ENCODE assay signal across 10 cellular contexts in genomic region chr5:142280066-142281011, GRCh38. TPM values are rescaled to one million over a fixed set of nuclear protein-coding genes. Genes with fewer than 3 reads are reported as not detected.
DNase-seq lines count a peak whose midpoint lies in the region; ATAC-seq and TF ChIP-seq lines count a peak whose summit lies in the region.
"Had no signal": no experiment of that assay in that cellular context is flagged by ENCODE, and none has a peak within 500 bp of the region (broad histone marks: within the 10 kb centered on the region; RNA-seq: fewer than 3 reads in every experiment).

No MANE protein-coding gene starts in this region.

- CTCF ChIA-PET in HEK293 (lab: Yijun Ruan, JAX): no interaction called here
- CTCF ChIA-PET in activated CD8-positive, alpha-beta T cell treated with anti-CD3 and anti-CD28 coated beads, Interleukin-2, amount 10 ng/mL, durations not matched to agents 7 days and 5 days (lab: Charles Lee): no interaction called here

- DNase-seq in caudate nucleus (lab: John Stamatoyannopoulos, UW) (no peak), iPS-NIHi7 (ENCODE audit: extremely low spot score) (peak; percentile 86), gastrocnemius medialis (peak in 1 of 2 donors; percentile 27), hypothalamus (lab: John Stamatoyannopoulos, UW) (no peak)
- DNase-seq in T-helper 2 cell treated with Interferon-gamma antibody and Interleukin-4, amounts not matched to agents 5 μg/mL and 100 μg/mL, for 36 hours (ENCODE audit: low spot score): no peak
- DNase-seq in activated CD8-positive, alpha-beta T cell treated with anti-CD3 and anti-CD28 coated beads, Interleukin-2, amount 10 ng/mL, durations not matched to agents 7 days and 5 days: no peak
- DNase-seq: activated CD8-positive, alpha-beta T cell treated with anti-CD3 and anti-CD28 coated beads for 36 hours had no signal

- POLR2A ChIA-PET in HEK293 (lab: Yijun Ruan, JAX): interaction anchor here (1.9 to 2.8 kb wide), 2 partner anchors 10 to 44 kb away, joined by 5 to 9 read pairs; partner anchors contain the start of gene SPRY4
- POLR2A ChIA-PET in activated CD8-positive, alpha-beta T cell treated with anti-CD3 and anti-CD28 coated beads, Interleukin-2, amount 10 ng/mL, durations not matched to agents 7 days and 5 days (lab: Charles Lee): no interaction called here

- no peaks in the 10 kb centered on the region for H3K27me3 ChIP-seq in gastrocnemius medialis
- H3K27me3 ChIP-seq: pancreas had no signal

- no peak for TF ChIP-seq CTCF in HEK293 (tag by site-specific recombination; IDR thresholded peaks at IDR 0.05)
- TF ChIP-seq CTCF in gastrocnemius medialis (IDR thresholded peaks at IDR 0.05 in 4 of 5, conservative IDR thresholded peaks at IDR 0.05 in 1 of 5): no peak

- H3K9me3 ChIP-seq in HEK293 (ENCODE audit: control insufficient read depth, insufficient read depth, low read depth, low read length): no peaks in the 10 kb centered on the region
- no peaks in the 10 kb centered on the region for H3K9me3 ChIP-seq in gastrocnemius medialis
- H3K9me3 ChIP-seq: pancreas had no signal

- intact Hi-C loops in gastrocnemius medialis (cut with DNase I; ENCODE audit: low total_unique reads): no loop called here

- H3K36me3 ChIP-seq in HEK293 (ENCODE audit: control insufficient read depth in 2 of 2, insufficient read depth in 1 of 2, low read length in 2 of 2): no peaks in the 10 kb centered on the region
- H3K36me3 ChIP-seq in gastrocnemius medialis: no peaks in the 10 kb centered on the region
- H3K36me3 ChIP-seq: pancreas had no signal

- no peak overlapping the region for H3K4me3 Mint-ChIP-seq in T-helper 2 cell treated with Interferon-gamma antibody and Interleukin-4, amounts not matched to agents 5 μg/mL and 100 μg/mL, for 36 hours
- no peak overlapping the region for H3K4me3 Mint-ChIP-seq in activated CD8-positive, alpha-beta T cell treated with anti-CD3 and anti-CD28 coated beads, Interleukin-2, amount 10 ng/mL, durations not matched to agents 7 days and 5 days
- H3K4me3 Mint-ChIP-seq: activated CD8-positive, alpha-beta T cell treated with anti-CD3 and anti-CD28 coated beads for 36 hours had no signal

- in situ Hi-C loops in gastrocnemius medialis (cut with MboI; ENCODE audit: low sequenced_read_pairs in 4 of 4): no loop called here

- H3K27ac ChIP-seq in HEK293 (ENCODE audit: extremely low read depth, low read depth, low read length) (peak overlapping the region; percentile 52; the same call in 1 of the 2 replicates), caudate nucleus (ENCODE audit: low read depth, low read length) (peak overlapping the region; percentile 13), gastrocnemius medialis (peak overlapping the region; percentile 38 to 70 (median 59))

- H3K4me1 ChIP-seq in HEK293 (ENCODE audit: control insufficient read depth, insufficient read depth, low read length): peaks cover 13% of the 10 kb centered on the region
- peaks cover 6 to 7% of the 10 kb centered on the region in 2 donors for H3K4me1 ChIP-seq in gastrocnemius medialis
- H3K4me1 ChIP-seq: pancreas had no signal

- no peak overlapping the region for H3K27ac Mint-ChIP-seq in T-helper 2 cell treated with Interferon-gamma antibody and Interleukin-4, amounts not matched to agents 5 μg/mL and 100 μg/mL, for 36 hours
- H3K27ac Mint-ChIP-seq in activated CD8-positive, alpha-beta T cell treated with anti-CD3 and anti-CD28 coated beads, Interleukin-2, amount 10 ng/mL, durations not matched to agents 7 days and 5 days: no peak overlapping the region
- H3K27ac Mint-ChIP-seq: activated CD8-positive, alpha-beta T cell treated with anti-CD3 and anti-CD28 coated beads for 36 hours had no signal

- H3K4me3 ChIP-seq in HEK293 (ENCODE audit: low read depth, low read length) (no peak overlapping the region), gastrocnemius medialis (no peak overlapping the region)
- H3K4me3 ChIP-seq: pancreas had no signal

- ATAC-seq in gastrocnemius medialis (peak; percentile 57 to 72), HG03354 (IDR thresholded peaks at IDR 0.05; ENCODE audit: poor library complexity, severe bottlenecking, unreplicated experiment) (no peak)
- no peak for ATAC-seq in activated CD8-positive, alpha-beta T cell treated with anti-CD3 and anti-CD28 coated beads, Interleukin-2, amount 10 ng/mL, durations not matched to agents 7 days and 5 days
- ATAC-seq: activated CD8-positive, alpha-beta T cell treated with anti-CD3 and anti-CD28 coated beads for 36 hours had no signal

- no peak for TF ChIP-seq POLR2A in gastrocnemius medialis (IDR thresholded peaks at IDR 0.05)

- peaks cover 4% of the 10 kb centered on the region for H3K27me3 Mint-ChIP-seq in T-helper 2 cell treated with Interferon-gamma antibody and Interleukin-4, amounts not matched to agents 5 μg/mL and 100 μg/mL, for 36 hours (ENCODE audit: low read depth)
- no peaks in the 10 kb centered on the region for H3K27me3 Mint-ChIP-seq in activated CD8-positive, alpha-beta T cell treated with anti-CD3 and anti-CD28 coated beads, Interleukin-2, amount 10 ng/mL, durations not matched to agents 7 days and 5 days (ENCODE audit: low read depth)
- H3K27me3 Mint-ChIP-seq: activated CD8-positive, alpha-beta T cell treated with anti-CD3 and anti-CD28 coated beads for 36 hours had no signal

- no peaks in the 10 kb centered on the region for H3K4me1 Mint-ChIP-seq in T-helper 2 cell treated with Interferon-gamma antibody and Interleukin-4, amounts not matched to agents 5 μg/mL and 100 μg/mL, for 36 hours (ENCODE audit: low read depth)
- H3K4me1 Mint-ChIP-seq in activated CD8-positive, alpha-beta T cell treated with anti-CD3 and anti-CD28 coated beads, Interleukin-2, amount 10 ng/mL, durations not matched to agents 7 days and 5 days (ENCODE audit: low read depth): no peaks in the 10 kb centered on the region

- no peaks in the 10 kb centered on the region for H3K9me3 Mint-ChIP-seq in T-helper 2 cell treated with Interferon-gamma antibody and Interleukin-4, amounts not matched to agents 5 μg/mL and 100 μg/mL, for 36 hours
- no peaks in the 10 kb centered on the region for H3K9me3 Mint-ChIP-seq in activated CD8-positive, alpha-beta T cell treated with anti-CD3 and anti-CD28 coated beads, Interleukin-2, amount 10 ng/mL, durations not matched to agents 7 days and 5 days (ENCODE audit: insufficient read depth)
- H3K9me3 Mint-ChIP-seq: activated CD8-positive, alpha-beta T cell treated with anti-CD3 and anti-CD28 coated beads for 36 hours had no signal

- no peaks in the 10 kb centered on the region for H3K36me3 Mint-ChIP-seq in T-helper 2 cell treated with Interferon-gamma antibody and Interleukin-4, amounts not matched to agents 5 μg/mL and 100 μg/mL, for 36 hours (ENCODE audit: low read depth)
- no peaks in the 10 kb centered on the region for H3K36me3 Mint-ChIP-seq in activated CD8-positive, alpha-beta T cell treated with anti-CD3 and anti-CD28 coated beads, Interleukin-2, amount 10 ng/mL, durations not matched to agents 7 days and 5 days (ENCODE audit: low read depth)

TF ChIP-seq in HEK293, 187 proteins besides CTCF, POLR2A, EP300 and RAD21 (continues in another document):
- peak; percentile 52; the same call in 1 of the 2 replicates for TF ChIP-seq EGR2 (tag by site-specific recombination; IDR thresholded peaks at IDR 0.05; ENCODE audit: low read depth)
- no peak for TF ChIP-seq PBX3 (CRISPR knock-in tag; IDR thresholded peaks at IDR 0.05)
- 0 out of 2 replicates have a peak, but pooled peaks have one; percentile 34 for TF ChIP-seq IKZF3 (tag by site-specific recombination; IDR thresholded peaks at IDR 0.05)
- no peak for TF ChIP-seq REST (tag by site-specific recombination; IDR thresholded peaks at IDR 0.05)
- no peak for TF ChIP-seq ZNF248 (tag by site-specific recombination; IDR thresholded peaks at IDR 0.05)

RNA-seq across cellular contexts. Expression of gene SPRY4, which starts 44.5 kb away (rescaled TPM):
- total RNA-seq in gastrocnemius medialis: 1 to 10 TPM; 4.3 to 6.9 (median 5.9) TPM
- 1 to 10 TPM in 1 of 2 experiments, under 1 TPM in 1; 0.79 to 1.5 TPM for total RNA-seq in activated CD8-positive, alpha-beta T cell treated with anti-CD3 and anti-CD28 coated beads, Interleukin-2, amount 10 ng/mL, durations not matched to agents 7 days and 5 days

Comparison
In these comparisons a context has a peak if more than half of its experiments do, and no peak if none do; other contexts are left out.
1. ATAC-seq: peak in gastrocnemius medialis (2 of 2); none in activated CD8-positive, alpha-beta T cell treated with anti-CD3 and anti-CD28 coated beads, Interleukin-2, amount 10 ng/mL, durations not matched to agents 7 days and 5 days (single experiment) and HG03354 (single experiment).
2. Peak in every context shown above with its lines, with median percentiles within 50 percentile points of each other: H3K27ac ChIP-seq.